10 cellular contexts compared by ENCODE assay signal in genomic region chr2:36696533-36696932, GRCh38. TPM values are rescaled to one million over a fixed set of nuclear protein-coding genes. Genes with fewer than 3 reads are reported as not detected.
DNase-seq lines count a peak whose midpoint lies in the region; ATAC-seq and TF ChIP-seq lines count a peak whose summit lies in the region.
"Had no signal": no experiment of that assay in that cellular context is flagged by ENCODE, and none has a peak within 500 bp of the region (broad histone marks: within the 10 kb centered on the region; RNA-seq: fewer than 3 reads in every experiment).

Gene VIT, plus strand, starts transcription at chr2:36696707. Its CDS starts 19,664 bp downstream, at chr2:36716371.

- 80% methylated on average over 1 of the region's 2 CpGs; no CpG with 5 or more reads in 1 of the 2 experiments for WGBS in IMR-90 (ENCODE audit: extremely low coverage in 2 of 2, insufficient read length in 1 of 2), 2 experiments
- 40 to 43% methylated on average over 2 of the region's 2 CpGs for WGBS in testis, 2 donors

- no peak within 1 kb of the TSS for H2BK15ac ChIP-seq in IMR-90 (ENCODE audit: low read depth, low read length)

- no peak for TF ChIP-seq RAD21 in IMR-90 (IDR thresholded peaks at IDR 0.05; ENCODE audit: low read length)

- no peak within 1 kb of the TSS for H4K91ac ChIP-seq in IMR-90 (ENCODE audit: insufficient read depth, low read depth, low read length)

- no TSS peak for BruUV-seq in IMR-90 (replicated peaks; lab: Mats Ljungman, UMichigan)

- POLR2A ChIA-PET in IMR-90 (lab: Charles Lee; ENCODE audit: unreplicated experiment), result no interaction called here

- H3K9me3 ChIP-seq in IMR-90 (ENCODE audit: control insufficient read depth, insufficient read depth, low read length) (no peaks in the 10 kb centered on the region), right atrium auricular region (no peaks in the 10 kb centered on the region), testis (no peaks in the 10 kb centered on the region)
- H3K9me3 ChIP-seq: neutrophil had no signal

- CTCF ChIA-PET in IMR-90 (lab: Yijun Ruan, JAX), result interaction anchor here (2.0 kb wide), 1 partner anchor 89 kb away, joined by 6 read pairs; no protein-coding TSS in a partner anchor

- H4K20me1 ChIP-seq in IMR-90 (ENCODE audit: insufficient read depth, low read length), result no peaks in the 10 kb centered on the region

- H4K8ac ChIP-seq in IMR-90 (ENCODE audit: low read depth in 2 of 2, low read length in 2 of 2), result 0 out of 4 replicates have a peak within 1 kb of the TSS, but pooled peaks of 1 of the 2 experiments have one; percentile 19

- H2BK20ac ChIP-seq in IMR-90 (ENCODE audit: low read depth, low read length), result 0 out of 2 replicates have a peak within 1 kb of the TSS, but pooled peaks have one; percentile 21

- dilution Hi-C loops in IMR-90 (cut with HindIII; ENCODE audit: low sequenced_read_pairs, unreplicated experiment), result no loop called here

- H2AK9ac ChIP-seq in IMR-90 (replicated peaks; ENCODE audit: low read depth, low read length, poor library complexity), result no peak within 1 kb of the TSS

- no peak within 1 kb of the TSS; the same call in 1 of the 2 replicates for H3K14ac ChIP-seq in IMR-90 (replicated peaks; ENCODE audit: low read depth, low read length)

- H3K27me3 ChIP-seq in IMR-90 (ENCODE audit: control insufficient read depth, insufficient read depth, low read length) (no peaks in the 10 kb centered on the region), right atrium auricular region (no peaks in the 10 kb centered on the region), testis (no peaks in the 10 kb centered on the region)
- H3K27me3 ChIP-seq: neutrophil had no signal

- H3K4me1 ChIP-seq in IMR-90 (ENCODE audit: control insufficient read depth, insufficient read depth, low read length) (peaks cover 5% of the 10 kb centered on the region), right atrium auricular region (no peaks in the 10 kb centered on the region), testis (peaks cover 8% of the 10 kb centered on the region)

- no peaks in the 10 kb centered on the region for H3K36me3 ChIP-seq in IMR-90 (ENCODE audit: control insufficient read depth, insufficient read depth, low read length)
- H3K36me3 ChIP-seq in right atrium auricular region, result no peaks in the 10 kb centered on the region
- no peaks in the 10 kb centered on the region for H3K36me3 ChIP-seq in testis (ENCODE audit: low read depth, missing control alignments)
- H3K36me3 ChIP-seq: neutrophil had no signal

- H3K56ac ChIP-seq in IMR-90 (ENCODE audit: extremely low read depth, insufficient read depth, low read length), result no peak within 1 kb of the TSS; the same call in 1 of the 2 replicates

- no peaks in the 10 kb centered on the region for H3K9me1 ChIP-seq in IMR-90 (ENCODE audit: insufficient read depth, low read length)

- H3K27ac ChIP-seq in IMR-90 (ENCODE audit: insufficient read depth, low read length) (no peak within 1 kb of the TSS), right atrium auricular region (peak within 1 kb of the TSS; percentile 31 to 35), testis (peak within 1 kb of the TSS in 1 of 2 donors; percentile 16)
- H3K27ac ChIP-seq: neutrophil had no signal

- H2BK120ac ChIP-seq in IMR-90 (ENCODE audit: low read depth, low read length), result peak within 1 kb of the TSS; percentile 67; the same call in 1 of the 2 replicates

- no peak for DNase-seq in IMR-90
- peak; percentile 46 for DNase-seq in amniotic epithelial cell (ENCODE audit: low read depth)
- DNase-seq in right atrium auricular region (ENCODE audit: low spot score), result no peak
- no peak for DNase-seq in testis
- no peak for DNase-seq in superior temporal gyrus (ENCODE audit: extremely low spot score)
- DNase-seq in NCI-H226, result no peak
- DNase-seq: NCI-H1417, T-helper 17 cell had no signal

- H3K4me2 ChIP-seq in IMR-90 (ENCODE audit: low read depth, low read length), result peak within 1 kb of the TSS; percentile 91

- intact Hi-C loops in IMR-90 (cut with micrococcal nuclease), result no loop called here
- intact Hi-C loops in testis (cut with DNase I; ENCODE audit: low total_unique reads), result no loop called here

- TF ChIP-seq CTCF in IMR-90 (conservative IDR thresholded peaks at IDR 0.05; ENCODE audit: low read depth, low read length) (no peak), right atrium auricular region (IDR thresholded peaks at IDR 0.05) (no peak), testis (IDR thresholded peaks at IDR 0.05) (no peak)

- no peak for TF ChIP-seq POLR2A in IMR-90 (IDR thresholded peaks at IDR 0.05; ENCODE audit: low read depth, low read length)
- no peak for TF ChIP-seq POLR2A in testis (IDR thresholded peaks at IDR 0.05)

- H4K5ac ChIP-seq in IMR-90 (ENCODE audit: low read depth, low read length), result peak within 1 kb of the TSS; percentile 42; the same call in 1 of the 2 replicates

- peak within 1 kb of the TSS; percentile 40; the same call in 1 of the 2 replicates for H3K4me3 ChIP-seq in IMR-90 (ENCODE audit: insufficient read depth, low read depth, low read length)
- peak within 1 kb of the TSS; percentile 24 to 28 for H3K4me3 ChIP-seq in right atrium auricular region
- H3K4me3 ChIP-seq in testis, result peak within 1 kb of the TSS; percentile 2 to 10

- in situ Hi-C loops in IMR-90 (cut with MboI; ENCODE audit: low sequenced_read_pairs), result no loop called here

- no peak within 1 kb of the TSS; the same call in 1 of the 2 replicates for H3K9ac ChIP-seq in IMR-90 (ENCODE audit: low read depth, low read length)

- ATAC-seq in IMR-90 (ENCODE audit: low read depth) (no peak), GM18867 (IDR thresholded peaks at IDR 0.05; ENCODE audit: unreplicated experiment) (no peak)
- ATAC-seq: T-helper 17 cell had no signal

- peak within 1 kb of the TSS; percentile 49 for H3K23ac ChIP-seq in IMR-90 (ENCODE audit: low read depth, low read length)

- H3K18ac ChIP-seq in IMR-90 (ENCODE audit: low read depth, low read length), result peak within 1 kb of the TSS; percentile 47; the same call in 1 of the 2 replicates

- peak within 1 kb of the TSS; percentile 2; the same call in 1 of the 2 replicates for H2AK5ac ChIP-seq in IMR-90 (ENCODE audit: low read depth, low read length)

- H3K4ac ChIP-seq in IMR-90 (ENCODE audit: low read depth, low read length), result peak within 1 kb of the TSS; percentile 55; the same call in 1 of the 2 replicates

- no peaks in the 10 kb centered on the region for H3K79me1 ChIP-seq in IMR-90 (ENCODE audit: low read depth in 1 of 2, low read length in 2 of 2)

- no peak within 1 kb of the TSS for H2BK5ac ChIP-seq in IMR-90 (ENCODE audit: low read depth, low read length, poor library complexity, severe bottlenecking)

- no peak within 1 kb of the TSS for H2AFZ ChIP-seq in IMR-90 (replicated peaks; ENCODE audit: low read length, poor library complexity)

TF ChIP-seq in IMR-90, 13 proteins besides CTCF, POLR2A, EP300 and RAD21:
- TF ChIP-seq MAFK (IDR thresholded peaks at IDR 0.05; ENCODE audit: low read depth, low read length), result no peak
- no peak for TF ChIP-seq ELK1 (IDR thresholded peaks at IDR 0.05; ENCODE audit: borderline replicate concordance, low read depth, low read length)
- no peak for TF ChIP-seq RFX5 (IDR thresholded peaks at IDR 0.05; ENCODE audit: low read depth, low read length)
- TF ChIP-seq MXI1 (IDR thresholded peaks at IDR 0.05; ENCODE audit: borderline replicate concordance, low read depth, low read length), result no peak
- no peak for TF ChIP-seq FOS (IDR thresholded peaks at IDR 0.05; ENCODE audit: low read depth, low read length)
- no peak for TF ChIP-seq USF2 (IDR thresholded peaks at IDR 0.05; ENCODE audit: low read depth, low read length)
- TF ChIP-seq BHLHE40 (IDR thresholded peaks at IDR 0.05; ENCODE audit: low read depth, low read length), result no peak
- no peak for TF ChIP-seq RCOR1 (IDR thresholded peaks at IDR 0.05; ENCODE audit: insufficient replicate concordance, low read length)
- TF ChIP-seq MAZ (IDR thresholded peaks at IDR 0.05; ENCODE audit: borderline replicate concordance, low read depth, low read length), result no peak
- TF ChIP-seq CEBPB (IDR thresholded peaks at IDR 0.05; ENCODE audit: low read depth, low read length), result no peak
- TF ChIP-seq CHD1 (IDR thresholded peaks at IDR 0.05; ENCODE audit: low read depth, low read length), result no peak
- no peak for TF ChIP-seq SMC3 (IDR thresholded peaks at IDR 0.05; ENCODE audit: low read depth, low read length)
- no peak for TF ChIP-seq NFE2L2 (IDR thresholded peaks at IDR 0.05; ENCODE audit: low read depth, low read length)

RNA-seq across cellular contexts. Expression of gene VIT, which starts in this region (rescaled TPM):
- under 0.01 TPM in 1 of 2 replicates, not detected in the other for total RNA-seq in IMR-90 (2012; rRNA removed)
- 0.07 TPM in 1 of 2 replicates, not detected in the other for polyA plus RNA-seq in IMR-90 (2012; rRNA removed)
- not detected in 2 replicates for polyA plus RNA-seq in IMR-90 (2012; cell fraction: cytosol; rRNA removed)
- polyA plus RNA-seq in IMR-90 (2012; cell fraction: nucleus; rRNA removed; ENCODE audit: low replicate concordance), result 0.05 and 0.07 TPM in 2 replicates
- total RNA-seq in right atrium auricular region, result 10 to 100 TPM; 12.3 to 16.9 TPM
- 1 to 10 TPM; 5.6 to 9.4 TPM for total RNA-seq in testis
- 7.2 TPM for polyA plus RNA-seq in testis (ENCODE audit: insufficient read depth, low read depth, low replicate concordance)
- total RNA-seq: T-helper 17 cell had no signal
